ENCODE assay signal across 5 cellular contexts in genomic region chr22:23353696-23354095, GRCh38.
"Had no signal": no experiment of that assay in that cellular context is flagged by ENCODE, and none has a peak within 500 bp of the region (broad histone marks: within the 10 kb centered on the region; RNA-seq: fewer than 3 reads in every experiment).

No MANE protein-coding gene starts in this region.

- ATAC-seq: HepG2, K562 had no signal

- H3K27ac Mint-ChIP-seq: IgD-negative memory B cell had no signal

- DNase-seq: IMR-90 had no signal

- H3K9me3 Mint-ChIP-seq: IgD-negative memory B cell had no signal

- H3K27ac ChIP-seq: HL-60 had no signal

- H3K4me3 Mint-ChIP-seq: IgD-negative memory B cell had no signal

- H3K4me3 ChIP-seq: K562 had no signal

- H3K36me3 Mint-ChIP-seq: IgD-negative memory B cell had no signal

- H3K4me1 Mint-ChIP-seq: IgD-negative memory B cell had no signal
